ENCODE assay signal across 7 cellular contexts in genomic region chr11:12655842-12656241, GRCh38.
"Had no signal": no experiment of that assay in that cellular context is flagged by ENCODE, and none has a peak within 500 bp of the region (broad histone marks: within the 10 kb centered on the region; RNA-seq: fewer than 3 reads in every experiment).

No MANE protein-coding gene starts in this region.

- H3K4me3 ChIP-seq: GM23248, K562 had no signal

- ATAC-seq: K562 had no signal

- H2AFZ ChIP-seq: GM23248 had no signal

- DNase-seq: GM23248, GOT3, H9, HCEC 1CT, IMR-90, KG1 had no signal

- H3K9ac ChIP-seq: GM23248 had no signal

- H3K27ac ChIP-seq: GM23248 had no signal
